ENCODE assay signal across 14 cellular contexts in genomic region chr3:12186515-12187286, GRCh38. TPM values are rescaled to one million over a fixed set of nuclear protein-coding genes. Genes with fewer than 3 reads are reported as not detected.
DNase-seq lines count a peak whose midpoint lies in the region; ATAC-seq and TF ChIP-seq lines count a peak whose summit lies in the region.
"Had no signal": no experiment of that assay in that cellular context is flagged by ENCODE, and none has a peak within 500 bp of the region (broad histone marks: within the 10 kb centered on the region; RNA-seq: fewer than 3 reads in every experiment).

No MANE protein-coding gene starts in this region.

- no peak for TF ChIP-seq POLR2A in suprapubic skin (IDR thresholded peaks at IDR 0.05)

- H3K27ac Mint-ChIP-seq in activated CD4-positive, alpha-beta memory T cell treated with anti-CD3 and anti-CD28 coated beads for 36 hours, result peak overlapping the region; percentile 99
- no peak overlapping the region for H3K27ac Mint-ChIP-seq in activated CD4-positive, alpha-beta memory T cell treated with anti-CD3 and anti-CD28 coated beads, Interleukin-2, amount 10 ng/mL, durations not matched to agents 7 days and 5 days

- BruUV-seq in PC-3 (replicated peaks; lab: Mats Ljungman, UMichigan), result no TSS peak

- no peak overlapping the region for H3K4me3 Mint-ChIP-seq in activated CD4-positive, alpha-beta memory T cell treated with anti-CD3 and anti-CD28 coated beads for 36 hours
- no peak overlapping the region for H3K4me3 Mint-ChIP-seq in activated CD4-positive, alpha-beta memory T cell treated with anti-CD3 and anti-CD28 coated beads, Interleukin-2, amount 10 ng/mL, durations not matched to agents 7 days and 5 days

- H3K4me3 ChIP-seq in PC-3 (ENCODE audit: low read length) (no peak overlapping the region), hepatocyte (no peak overlapping the region), suprapubic skin (no peak overlapping the region), brain microvascular endothelial cell (ENCODE audit: low read depth, low read length) (no peak overlapping the region), mucosa of descending colon (no peak overlapping the region)
- H3K4me3 ChIP-seq: K562 had no signal

- intact Hi-C loops in activated CD4-positive, alpha-beta memory T cell treated with anti-CD3 and anti-CD28 coated beads for 36 hours (cut with micrococcal nuclease), result loop anchor here (1.0 to 5.0 kb wide), 5 partner anchors 7 to 949 kb away; partner anchors contain the start of gene TAMM41
- intact Hi-C loops in PC-3 (cut with micrococcal nuclease), result no loop called here
- intact Hi-C loops in mucosa of descending colon (cut with DNase I, micrococcal nuclease), result no loop called here

- peak overlapping the region; percentile 70 for H3K4me2 ChIP-seq in PC-3 (ENCODE audit: low read length)
- no peak overlapping the region for H3K4me2 ChIP-seq in hepatocyte

- no peak overlapping the region for H2AFZ ChIP-seq in PC-3 (ENCODE audit: low read length)
- H2AFZ ChIP-seq in hepatocyte, result no peak overlapping the region

- no peak for DNase-seq in activated CD4-positive, alpha-beta memory T cell treated with anti-CD3 and anti-CD28 coated beads for 36 hours
- no peak for DNase-seq in activated CD4-positive, alpha-beta memory T cell treated with anti-CD3 and anti-CD28 coated beads, Interleukin-2, amount 10 ng/mL, durations not matched to agents 7 days and 5 days
- DNase-seq in PC-3 (no peak), hepatocyte (ENCODE audit: low spot score) (no peak), suprapubic skin (ENCODE audit: low spot score in 2 of 2) (no peak), brain microvascular endothelial cell (no peak), mucosa of descending colon (no peak)
- DNase-seq: erythroblast, NCI-H1436, NCI-H345, SW 1271 had no signal

- peaks cover 26% of the 10 kb centered on the region for H3K4me1 ChIP-seq in PC-3 (ENCODE audit: insufficient read depth, low read length)
- H3K4me1 ChIP-seq in hepatocyte (ENCODE audit: insufficient read depth), result peaks cover 11% of the 10 kb centered on the region
- peaks cover 17% of the 10 kb centered on the region for H3K4me1 ChIP-seq in suprapubic skin
- peaks cover 2% of the 10 kb centered on the region for H3K4me1 ChIP-seq in mucosa of descending colon (ENCODE audit: low read depth)

- no peaks in the 10 kb centered on the region for H3K9me3 ChIP-seq in PC-3 (ENCODE audit: low read length)
- no peaks in the 10 kb centered on the region for H3K9me3 ChIP-seq in hepatocyte (ENCODE audit: low read depth)
- H3K9me3 ChIP-seq in suprapubic skin, result no peaks in the 10 kb centered on the region
- H3K9me3 ChIP-seq in mucosa of descending colon, result no peaks in the 10 kb centered on the region

- H3K9me2 ChIP-seq in PC-3 (replicated peaks; ENCODE audit: low read length), result no peaks in the 10 kb centered on the region
- no peaks in the 10 kb centered on the region for H3K9me2 ChIP-seq in hepatocyte (replicated peaks; ENCODE audit: insufficient read depth)

- no peaks in the 10 kb centered on the region for H3K36me3 Mint-ChIP-seq in activated CD4-positive, alpha-beta memory T cell treated with anti-CD3 and anti-CD28 coated beads for 36 hours
- H3K36me3 Mint-ChIP-seq in activated CD4-positive, alpha-beta memory T cell treated with anti-CD3 and anti-CD28 coated beads, Interleukin-2, amount 10 ng/mL, durations not matched to agents 7 days and 5 days (ENCODE audit: low read depth), result no peaks in the 10 kb centered on the region

- in situ Hi-C loops in brain microvascular endothelial cell (cut with HindIII; ENCODE audit: low pct_ligation_motif_present, low sequenced_read_pairs), result loop anchor here (25.0 kb wide), 1 partner anchor 276 kb away; no protein-coding TSS in a partner anchor

- CTCF ChIA-PET in activated CD4-positive, alpha-beta memory T cell treated with anti-CD3 and anti-CD28 coated beads for 36 hours (lab: Charles Lee), result interaction anchor here (0.6 to 3.3 kb wide), 11 partner anchors 7 to 293 kb away, joined by 3 to 17 read pairs (median 5); no protein-coding TSS in a partner anchor
- CTCF ChIA-PET in activated CD4-positive, alpha-beta memory T cell treated with anti-CD3 and anti-CD28 coated beads, Interleukin-2, amount 10 ng/mL, durations not matched to agents 7 days and 5 days (lab: Charles Lee), result interaction anchor here (1.0 to 1.9 kb wide), 4 partner anchors 8 to 293 kb away, joined by 4 to 6 read pairs (median 4); no protein-coding TSS in a partner anchor
- CTCF ChIA-PET in PC-3 (lab: Charles Lee), result interaction anchor here (0.7 to 1.0 kb wide), 2 partner anchors 11 to 51 kb away, joined by 3 to 4 read pairs; no protein-coding TSS in a partner anchor

- peaks cover 7% of the 10 kb centered on the region for H3K27me3 Mint-ChIP-seq in activated CD4-positive, alpha-beta memory T cell treated with anti-CD3 and anti-CD28 coated beads for 36 hours
- no peaks in the 10 kb centered on the region for H3K27me3 Mint-ChIP-seq in activated CD4-positive, alpha-beta memory T cell treated with anti-CD3 and anti-CD28 coated beads, Interleukin-2, amount 10 ng/mL, durations not matched to agents 7 days and 5 days

- H3K27me3 ChIP-seq in PC-3 (ENCODE audit: low read length), result no peaks in the 10 kb centered on the region
- no peaks in the 10 kb centered on the region for H3K27me3 ChIP-seq in hepatocyte
- no peaks in the 10 kb centered on the region for H3K27me3 ChIP-seq in suprapubic skin
- no peaks in the 10 kb centered on the region for H3K27me3 ChIP-seq in brain microvascular endothelial cell (replicated peaks)

- peak overlapping the region; percentile 91 for H3K27ac ChIP-seq in PC-3 (ENCODE audit: low read length)
- peak overlapping the region; percentile 68 for H3K27ac ChIP-seq in hepatocyte
- peak overlapping the region; percentile 52 for H3K27ac ChIP-seq in suprapubic skin
- no peak overlapping the region for H3K27ac ChIP-seq in brain microvascular endothelial cell
- H3K27ac ChIP-seq: VCaP had no signal

- WGBS in hepatocyte (ENCODE audit: low lambda C conversion rate, missing lambda C conversion rate), result 88% methylated on average over 8 of the region's 8 CpGs
- 93% methylated on average over 3 of the region's 8 CpGs for WGBS in suprapubic skin

- no peaks in the 10 kb centered on the region for H3K36me3 ChIP-seq in PC-3 (ENCODE audit: low read depth, low read length)
- H3K36me3 ChIP-seq in hepatocyte (replicated peaks; ENCODE audit: insufficient read depth, low read depth), result no peaks in the 10 kb centered on the region
- H3K36me3 ChIP-seq in suprapubic skin, result no peaks in the 10 kb centered on the region
- no peaks in the 10 kb centered on the region for H3K36me3 ChIP-seq in brain microvascular endothelial cell (replicated peaks)
- H3K36me3 ChIP-seq in mucosa of descending colon (ENCODE audit: low read depth), result no peaks in the 10 kb centered on the region

- peaks cover 34% of the 10 kb centered on the region for H3K4me1 Mint-ChIP-seq in activated CD4-positive, alpha-beta memory T cell treated with anti-CD3 and anti-CD28 coated beads for 36 hours (ENCODE audit: low read depth)
- peaks cover 27% of the 10 kb centered on the region for H3K4me1 Mint-ChIP-seq in activated CD4-positive, alpha-beta memory T cell treated with anti-CD3 and anti-CD28 coated beads, Interleukin-2, amount 10 ng/mL, durations not matched to agents 7 days and 5 days

- POLR2A ChIA-PET in activated CD4-positive, alpha-beta memory T cell treated with anti-CD3 and anti-CD28 coated beads for 36 hours (lab: Charles Lee), result interaction anchor here (0.6 to 2.1 kb wide), 6 partner anchors 8 to 287 kb away, joined by 3 to 14 read pairs (median 6); no protein-coding TSS in a partner anchor
- POLR2A ChIA-PET in activated CD4-positive, alpha-beta memory T cell treated with anti-CD3 and anti-CD28 coated beads, Interleukin-2, amount 10 ng/mL, durations not matched to agents 7 days and 5 days (lab: Charles Lee), result interaction anchor here (1.0 to 1.4 kb wide), 3 partner anchors 9 to 298 kb away, joined by 3 to 6 read pairs (median 3); no protein-coding TSS in a partner anchor
- POLR2A ChIA-PET in PC-3 (lab: Charles Lee; ENCODE audit: unreplicated experiment), result interaction anchor here (0.6 kb wide), 1 partner anchor 88 kb away, joined by 4 read pairs; no protein-coding TSS in a partner anchor

- H4K20me1 ChIP-seq in PC-3 (ENCODE audit: low read length) (no peaks in the 10 kb centered on the region), hepatocyte (ENCODE audit: insufficient read depth, poor library complexity, severe bottlenecking) (no peaks in the 10 kb centered on the region)

- no peak for TF ChIP-seq CTCF in PC-3 (conservative IDR thresholded peaks at IDR 0.05; ENCODE audit: low read depth, low read length)
- TF ChIP-seq CTCF in hepatocyte (IDR thresholded peaks at IDR 0.05; ENCODE audit: poor library complexity), result no peak
- no peak for TF ChIP-seq CTCF in suprapubic skin (IDR thresholded peaks at IDR 0.05)
- no peak for TF ChIP-seq CTCF in brain microvascular endothelial cell (IDR thresholded peaks at IDR 0.05; ENCODE audit: low read depth, low read length, missing control alignments)
- TF ChIP-seq CTCF in mucosa of descending colon (IDR thresholded peaks at IDR 0.05), result no peak

- no peak for TF ChIP-seq EP300 in suprapubic skin (IDR thresholded peaks at IDR 0.05)

- peak overlapping the region; percentile 55 for H3K9ac ChIP-seq in PC-3 (ENCODE audit: low read length)

- H3K79me2 ChIP-seq in PC-3 (ENCODE audit: low read length) (no peaks in the 10 kb centered on the region), hepatocyte (no peaks in the 10 kb centered on the region)

- ATAC-seq in PC-3, result no peak
- no peak for ATAC-seq in mucosa of descending colon
- no peak for ATAC-seq in HG03571 (IDR thresholded peaks at IDR 0.05; ENCODE audit: unreplicated experiment)

- no peaks in the 10 kb centered on the region for H3K9me3 Mint-ChIP-seq in activated CD4-positive, alpha-beta memory T cell treated with anti-CD3 and anti-CD28 coated beads for 36 hours
- no peaks in the 10 kb centered on the region for H3K9me3 Mint-ChIP-seq in activated CD4-positive, alpha-beta memory T cell treated with anti-CD3 and anti-CD28 coated beads, Interleukin-2, amount 10 ng/mL, durations not matched to agents 7 days and 5 days

- H3F3A ChIP-seq in PC-3 (ENCODE audit: low read length, unreplicated experiment), result no peaks in the 10 kb centered on the region

RNA-seq across cellular contexts. Expression of gene TIMP4, which starts 28.0 kb away (rescaled TPM):
- under 1 TPM; 0.36 to 0.50 TPM for total RNA-seq in activated CD4-positive, alpha-beta memory T cell treated with anti-CD3 and anti-CD28 coated beads for 36 hours
- not detected for total RNA-seq in activated CD4-positive, alpha-beta memory T cell treated with anti-CD3 and anti-CD28 coated beads, Interleukin-2, amount 10 ng/mL, durations not matched to agents 7 days and 5 days
- total RNA-seq in PC-3 (2014; rRNA removed) (7.3 and 7.6 TPM in 2 replicates), hepatocyte (4.7 and 5.5 TPM in 2 replicates), suprapubic skin (10 to 100 TPM in 3 of 4 donors, 1 to 10 TPM in 1; 6.9 to 24.5 (median 16.5) TPM), mucosa of descending colon (1 to 10 TPM; 1.2 to 8.7 (median 3.6) TPM)
- 4.7 and 5.4 TPM in 2 replicates for polyA plus RNA-seq in hepatocyte
